ENCODE assay signal across 10 cellular contexts in genomic region chr16:89864421-89864820, GRCh38. TPM values are rescaled to one million over a fixed set of nuclear protein-coding genes. Genes with fewer than 3 reads are reported as not detected.
A peak's percentile ranks its signal among the peaks of the same experiment; 100 is the strongest.
DNase-seq lines count a peak whose midpoint lies in the region; ATAC-seq and TF ChIP-seq lines count a peak whose summit lies in the region.
"Had no signal": no experiment of that assay in that cellular context is flagged by ENCODE, and none has a peak within 500 bp of the region (broad histone marks: within the 10 kb centered on the region; RNA-seq: fewer than 3 reads in every experiment).

No MANE protein-coding gene starts in this region.

- intact Hi-C loops in thyroid gland (cut with DNase I) = loop anchor here (5.0 to 10.0 kb wide), 2 partner anchors 47 to 160 kb away; partner anchors contain the start of genes FANCA and SPATA2L

- peaks cover 0 to 15% of the 10 kb centered on the region in 2 donors for H3K4me1 ChIP-seq in thyroid gland

- H3K9me3 ChIP-seq in T-helper 17 cell (ENCODE audit: control insufficient read depth, low read length, poor library complexity, severe bottlenecking) = no peaks in the 10 kb centered on the region
- H3K9me3 ChIP-seq in thyroid gland = no peaks in the 10 kb centered on the region

- in situ Hi-C loops in GM13977 (cut with MboI; ENCODE audit: low pct_unique_long_range_greater_than_20kb, low sequenced_read_pairs, unreplicated experiment) = loop anchor here (10.0 kb wide), 1 partner anchor 150 kb away; no protein-coding TSS in a partner anchor

- no peaks in the 10 kb centered on the region for H3K36me3 Mint-ChIP-seq in activated naive CD4-positive, alpha-beta T cell treated with anti-CD3 and anti-CD28 coated beads, Interleukin-2, amount 50 U/mL, for 72 hours
- H3K36me3 Mint-ChIP-seq in T-helper 17 cell (ENCODE audit: low read depth) = no peaks in the 10 kb centered on the region
- H3K36me3 Mint-ChIP-seq in immature natural killer cell = peaks cover 0 to 3% (median 0%) of the 10 kb centered on the region in 3 donors

- H3K27me3 ChIP-seq in thyroid gland = no peaks in the 10 kb centered on the region

- TF ChIP-seq POLR2A in thyroid gland (IDR thresholded peaks at IDR 0.05) = no peak

- TF ChIP-seq CTCF in thyroid gland (IDR thresholded peaks at IDR 0.05) (no peak), GM13977 (IDR thresholded peaks at IDR 0.05; ENCODE audit: extremely low read depth, insufficient read depth, missing control alignments) (no peak)

- H3K4me3 ChIP-seq in thyroid gland (replicated peaks in 1 of 3) = no peak overlapping the region

- H3K27ac ChIP-seq in thyroid gland = peak overlapping the region in 2 of 3 donors; percentile 39 to 69

- H3K27ac Mint-ChIP-seq in activated naive CD4-positive, alpha-beta T cell treated with anti-CD3 and anti-CD28 coated beads, Interleukin-2, amount 50 U/mL, for 72 hours = peak overlapping the region in 1 of 2 donors; percentile 83
- peak overlapping the region; percentile 90 for H3K27ac Mint-ChIP-seq in T-helper 17 cell
- peak overlapping the region; percentile 87 to 98 (median 94) for H3K27ac Mint-ChIP-seq in immature natural killer cell

- H3K9me3 Mint-ChIP-seq in activated naive CD4-positive, alpha-beta T cell treated with anti-CD3 and anti-CD28 coated beads, Interleukin-2, amount 50 U/mL, for 72 hours = no peaks in the 10 kb centered on the region
- peaks cover 0 to 2% (median 0%) of the 10 kb centered on the region in 6 donors for H3K9me3 Mint-ChIP-seq in immature natural killer cell

- DNase-seq in activated naive CD4-positive, alpha-beta T cell treated with anti-CD3 and anti-CD28 coated beads, Interleukin-2, amount 50 U/mL, for 72 hours (ENCODE audit: low spot score in 2 of 2) = no peak
- DNase-seq in activated naive CD4-positive, alpha-beta T cell treated with anti-CD3 and anti-CD28 coated beads, Interleukin-2, amount 50 U/mL, for 16 hours = no peak
- DNase-seq in T-helper 17 cell (no peak), immature natural killer cell (no peak), thyroid gland (no peak), GM13977 (ENCODE audit: low spot score) (no peak), SIG-M5 (lab: John Stamatoyannopoulos, UW) (no peak)
- DNase-seq: activated CD4-positive, CD25-positive, alpha-beta regulatory T cell; NCI-H1092 treated with DMSO at 0.1 percent for 48 hours had no signal

- H3K4me1 Mint-ChIP-seq in T-helper 17 cell = peaks cover 33% of the 10 kb centered on the region
- H3K4me1 Mint-ChIP-seq in immature natural killer cell = peaks cover 48 to 50% of the 10 kb centered on the region in 2 donors

- H3K27me3 Mint-ChIP-seq in T-helper 17 cell (no peaks in the 10 kb centered on the region), immature natural killer cell (ENCODE audit: low read depth in 3 of 3) (peaks cover 2 to 10% (median 2%) of the 10 kb centered on the region in 3 donors)

- H3K4me3 Mint-ChIP-seq in T-helper 17 cell = peak overlapping the region; percentile 86
- peak overlapping the region; percentile 74 to 92 (median 88) for H3K4me3 Mint-ChIP-seq in immature natural killer cell

- no peaks in the 10 kb centered on the region for H3K36me3 ChIP-seq in thyroid gland

- WGBS in thyroid gland, 2 donors = 75 to 81% methylated on average over 9 of the region's 9 CpGs

- peak; percentile 11 to 68 for ATAC-seq in activated naive CD4-positive, alpha-beta T cell treated with anti-CD3 and anti-CD28 coated beads, Interleukin-2, amount 50 U/mL, for 72 hours
- ATAC-seq in T-helper 17 cell (no peak), HG03432 (IDR thresholded peaks at IDR 0.05; ENCODE audit: unreplicated experiment) (no peak)

RNA-seq across cellular contexts. Expression of gene TCF25, which starts 9.0 kb away (rescaled TPM):
- 100 to 1,000 TPM; 167 to 235 TPM for total RNA-seq in activated naive CD4-positive, alpha-beta T cell treated with anti-CD3 and anti-CD28 coated beads, Interleukin-2, amount 50 U/mL, for 72 hours
- 100 to 1,000 TPM; 393 to 428 TPM for total RNA-seq in T-helper 17 cell
- 100 to 1,000 TPM in 2 of 3 donors, 10 to 100 TPM in 1; 98.1 to 249 (median 131) TPM for polyA plus RNA-seq in immature natural killer cell
- total RNA-seq in thyroid gland = 100 to 1,000 TPM; 144 to 266 (median 201) TPM

RNA-seq across cellular contexts. Expression of gene SPIRE2, which starts 36.1 kb away (rescaled TPM):
- total RNA-seq in activated naive CD4-positive, alpha-beta T cell treated with anti-CD3 and anti-CD28 coated beads, Interleukin-2, amount 50 U/mL, for 72 hours = 1 to 10 TPM; 1.9 to 2.6 TPM
- total RNA-seq in T-helper 17 cell (1 to 10 TPM; 1.3 to 3.3 TPM), thyroid gland (10 to 100 TPM in 2 of 4 donors, 1 to 10 TPM in 2; 7.0 to 10.9 (median 9.5) TPM)
- 1 to 10 TPM; 1.0 to 1.3 (median 1.3) TPM for polyA plus RNA-seq in immature natural killer cell

RNA-seq across cellular contexts. Expression of gene FANCA, which starts 48.0 kb away (rescaled TPM):
- 100 to 1,000 TPM; 123 to 194 TPM for total RNA-seq in activated naive CD4-positive, alpha-beta T cell treated with anti-CD3 and anti-CD28 coated beads, Interleukin-2, amount 50 U/mL, for 72 hours
- total RNA-seq in T-helper 17 cell (10 to 100 TPM; 10.7 to 12.7 TPM), thyroid gland (10 to 100 TPM in 1 of 4 donors, 1 to 10 TPM in 3; 2.3 to 10.3 (median 3.6) TPM)
- 10 to 100 TPM in 2 of 3 donors, 1 to 10 TPM in 1; 8.7 to 21.6 (median 10.9) TPM for polyA plus RNA-seq in immature natural killer cell

RNA-seq across cellular contexts. Expression of gene MC1R, which starts 54.2 kb away (rescaled TPM):
- 1 to 10 TPM; 4.6 to 5.1 TPM for total RNA-seq in activated naive CD4-positive, alpha-beta T cell treated with anti-CD3 and anti-CD28 coated beads, Interleukin-2, amount 50 U/mL, for 72 hours
- 10 to 100 TPM; 10.1 to 13.8 TPM for total RNA-seq in T-helper 17 cell
- polyA plus RNA-seq in immature natural killer cell = 1 to 10 TPM in 1 of 3 donors, under 1 TPM in 1, not detected in 1; 0.34 to 1.1 TPM
- 10 to 100 TPM in 2 of 4 donors, 1 to 10 TPM in 2; 7.7 to 16.2 (median 11.4) TPM for total RNA-seq in thyroid gland

RNA-seq across cellular contexts. Expression of gene TUBB3, which starts 58.7 kb away (rescaled TPM):
- total RNA-seq in activated naive CD4-positive, alpha-beta T cell treated with anti-CD3 and anti-CD28 coated beads, Interleukin-2, amount 50 U/mL, for 72 hours = 10 to 100 TPM in 1 of 2 donors, not detected in 1; 10.2 TPM
- total RNA-seq in T-helper 17 cell = under 1 TPM; 0.52 to 0.96 TPM
- polyA plus RNA-seq in immature natural killer cell = not detected
- total RNA-seq in thyroid gland = 1 to 10 TPM in 1 of 4 donors, under 1 TPM in 3; 0.33 to 2.4 (median 0.68) TPM

Comparison
In these comparisons a context has a peak if more than half of its experiments do, and no peak if none do; other contexts are left out.
1. ATAC-seq: peak in activated naive CD4-positive, alpha-beta T cell treated with anti-CD3 and anti-CD28 coated beads, Interleukin-2, amount 50 U/mL, for 72 hours (2 of 2); none in T-helper 17 cell (single experiment) and HG03432 (single experiment).
2. RNA of gene FANCA, which starts 48.0 kb away (total RNA-seq): 123 to 194 TPM in activated naive CD4-positive, alpha-beta T cell treated with anti-CD3 and anti-CD28 coated beads, Interleukin-2, amount 50 U/mL, for 72 hours; 10.7 to 12.7 TPM in T-helper 17 cell and 2.3 to 10.3 TPM in thyroid gland; every median in the first group is over 4 times any median in the second.